In genomic region chr10:21366108-21366507, GRCh38 we compare ENCODE assay signal across 1 cellular context.
TF ChIP-seq lines count a peak whose summit lies in the region.
"Not testable (repeated sequence)": the region's sequence is repeated elsewhere in the genome, so short reads cannot be mapped to it uniquely, and the experiment has no call there.

No MANE protein-coding gene starts in this region.

TF ChIP-seq in K562, 482 proteins besides CTCF, POLR2A, EP300 and RAD21 (continued from another document):
- TF ChIP-seq JUN (IDR thresholded peaks at IDR 0.05; ENCODE audit: borderline replicate concordance, low read depth, low read length): peak; percentile 82
- not testable (repeated sequence) for TF ChIP-seq JUN (CRISPR knock-in tag; IDR thresholded peaks at IDR 0.05; ENCODE audit: borderline replicate concordance)
- TF ChIP-seq FOS (IDR thresholded peaks at IDR 0.05; ENCODE audit: extremely low read depth, insufficient read length): peak; percentile 41
- TF ChIP-seq TCF7 (IDR thresholded peaks at IDR 0.05; ENCODE audit: borderline replicate concordance): peak; percentile 93; the same call in 1 of the 2 replicates
